7 cellular contexts compared by ENCODE assay signal in the genomic region with DNA sequence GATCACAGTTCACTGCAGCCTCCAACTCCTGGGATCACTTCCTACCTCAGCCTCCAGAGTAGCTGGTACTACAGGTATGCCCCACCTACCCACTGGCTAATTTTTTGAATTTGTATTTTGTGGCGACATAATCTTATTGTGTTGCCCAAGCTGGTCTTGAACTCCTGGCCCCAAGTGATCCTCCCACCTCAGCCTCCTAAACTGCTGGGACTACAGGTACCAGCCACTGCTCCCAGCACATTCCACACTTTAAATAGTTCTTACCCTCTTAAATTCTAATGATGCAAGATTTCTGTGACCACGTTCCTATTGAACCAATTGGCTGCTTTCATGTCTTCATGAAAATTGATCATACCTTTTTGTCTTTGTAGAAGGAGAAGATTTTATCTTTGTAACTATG.
"Had no signal": no experiment of that assay in that cellular context is flagged by ENCODE, and none has a peak within 500 bp of the region (broad histone marks: within the 10 kb centered on the region; RNA-seq: fewer than 3 reads in every experiment).

No MANE protein-coding gene starts in this region.

- H3K4me3 ChIP-seq: K562 had no signal

- ATAC-seq: HepG2, K562 had no signal

- H3K27ac ChIP-seq: HL-60 had no signal

- DNase-seq: IMR-90, KBM-7, KG1 had no signal

- FAIRE-seq: HepG2, HTR-8/SVneo, K562 had no signal
